8 cellular contexts compared by ENCODE assay signal in genomic region chr2:237060518-237061312, GRCh38. TPM values are rescaled to one million over a fixed set of nuclear protein-coding genes. Genes with fewer than 3 reads are reported as not detected.
DNase-seq lines count a peak whose midpoint lies in the region; ATAC-seq and TF ChIP-seq lines count a peak whose summit lies in the region.

No MANE protein-coding gene starts in this region.

- H3K36me3 ChIP-seq in adrenal gland (replicated peaks in 1 of 2) = no peaks in the 10 kb centered on the region

- H3K4me1 ChIP-seq in adrenal gland (replicated peaks in 1 of 2) = no peaks in the 10 kb centered on the region

- intact Hi-C loops in adrenal gland (cut with DNase I) = loop anchor here (5.0 to 10.0 kb wide), 2 partner anchors 546 to 708 kb away; no protein-coding TSS in a partner anchor
- intact Hi-C loops in left cardiac atrium (cut with DNase I) = loop anchor here (2.0 to 10.0 kb wide), 4 partner anchors 546 to 1286 kb away; no protein-coding TSS in a partner anchor

- DNase-seq in AG04449 (ENCODE audit: low read depth, low spot score) (peak; percentile 16), GM12865 (ENCODE audit: low read depth) (peak; percentile 71), NCI-H2171 (lab: John Stamatoyannopoulos, UW) (peak; percentile 27), adrenal gland (peak; percentile 40 to 73 (median 50)), left cardiac atrium (peak; percentile 43), pulmonary artery endothelial cell (ENCODE audit: low read depth, low spot score) (peak; percentile 47)

- H3K9me3 ChIP-seq in adrenal gland (replicated peaks in 1 of 3) = no peaks in the 10 kb centered on the region

- H3K4me3 ChIP-seq in AG04449 (ENCODE audit: low read depth, low read length) = no peak overlapping the region
- H3K4me3 ChIP-seq in GM12865 (ENCODE audit: low read depth, low read length) = no peak overlapping the region
- H3K4me3 ChIP-seq in adrenal gland = no peak overlapping the region

- TF ChIP-seq POLR2A in adrenal gland (IDR thresholded peaks at IDR 0.05) = no peak

- 20 to 23% (median 22%) methylated on average over 15 of the region's 15 CpGs for WGBS in adrenal gland, 4 donors

- H3K27me3 ChIP-seq in adrenal gland = no peaks in the 10 kb centered on the region

- POLR2A ChIA-PET in AG04449 (lab: Yijun Ruan, JAX) = no interaction called here

- CTCF ChIA-PET in AG04449 (lab: Yijun Ruan, JAX) = interaction anchor here (1.0 to 14.7 kb wide), 15 partner anchors 8 to 1281 kb away, joined by 3 to 394 read pairs (median 4); no protein-coding TSS in a partner anchor

- ATAC-seq in left cardiac atrium (peak; percentile 75 to 78), GM21515 (IDR thresholded peaks at IDR 0.05; ENCODE audit: unreplicated experiment) (no peak), HG03378 (IDR thresholded peaks at IDR 0.05; ENCODE audit: unreplicated experiment) (no peak)

- TF ChIP-seq CTCF in AG04449 (IDR thresholded peaks at IDR 0.05; ENCODE audit: insufficient read depth, low read length, missing control alignments) = peak; percentile 61
- peak; percentile 51 for TF ChIP-seq CTCF in GM12865 (IDR thresholded peaks at IDR 0.05; ENCODE audit: insufficient read depth, low read depth, low read length, missing control alignments)
- TF ChIP-seq CTCF in adrenal gland (IDR thresholded peaks at IDR 0.05) = peak; percentile 29 to 74 (median 65)

- H3K27ac ChIP-seq in adrenal gland = no peak overlapping the region

RNA-seq across cellular contexts. Expression of gene COPS8, which starts 25.0 kb away (rescaled TPM):
- total RNA-seq in adrenal gland = 100 to 1,000 TPM in 1 of 8 donors, 10 to 100 TPM in 7; 38.1 to 131 (median 63.9) TPM
- polyA plus RNA-seq in adrenal gland = 100 to 1,000 TPM in 1 of 3 donors, 10 to 100 TPM in 2; 25.2 to 130 (median 28.0) TPM
- total RNA-seq in left cardiac atrium = 10 to 100 TPM; 66.4 to 77.3 TPM
- 144 and 184 TPM in 2 replicates for total RNA-seq in pulmonary artery endothelial cell

Comparison
In these comparisons a context has a peak if more than half of its experiments do, and no peak if none do; other contexts are left out.
1. DNase-seq: peak in every context shown above with its lines; median percentile 71 in GM12865; 50 in adrenal gland; 47 in pulmonary artery endothelial cell; 43 in left cardiac atrium; 27 in NCI-H2171; 16 in AG04449.
2. ATAC-seq: peak in left cardiac atrium (2 of 2); none in GM21515 (single experiment) and HG03378 (single experiment).
3. Peak in every context shown above with its lines, with median percentiles within 50 percentile points of each other: CTCF ChIP-seq.